Comparison of ENCODE assay signal across 15 cellular contexts in the genomic region with DNA sequence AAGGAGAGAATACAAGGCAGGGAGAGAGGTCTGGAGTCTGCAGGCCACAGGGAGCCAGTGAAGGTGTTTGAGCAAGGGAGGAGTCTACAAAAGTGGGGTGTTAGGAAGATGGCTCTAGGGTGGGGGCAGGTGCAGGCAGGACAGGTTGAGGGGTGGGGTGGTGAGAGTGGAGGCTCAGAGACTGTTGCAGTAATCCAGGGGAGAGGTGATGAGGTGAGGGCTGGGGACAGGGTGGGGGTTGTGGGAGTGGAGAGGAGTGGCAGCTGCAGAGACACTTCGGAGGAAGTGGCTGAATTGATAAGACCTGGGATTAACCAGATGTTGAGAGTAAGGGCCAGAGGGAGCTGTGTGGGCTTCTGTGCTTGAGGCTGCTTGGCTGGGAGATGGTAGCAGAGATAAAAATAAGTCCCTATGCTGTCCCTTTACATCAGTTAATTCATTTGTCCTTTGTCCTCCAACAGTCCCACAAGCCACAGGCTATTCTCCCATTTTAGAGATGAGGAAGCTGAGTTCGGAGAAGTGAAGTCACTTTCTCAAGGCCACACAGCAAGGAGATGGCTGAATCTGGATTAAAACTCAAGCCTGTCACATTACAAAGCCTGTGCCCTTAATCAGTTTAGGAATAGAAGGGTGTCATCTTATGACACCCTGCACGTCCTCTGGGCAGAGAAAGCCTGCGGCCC. TPM values are rescaled to one million over a fixed set of nuclear protein-coding genes. Genes with fewer than 3 reads are reported as not detected.
DNase-seq lines count a peak whose midpoint lies in the region; ATAC-seq and TF ChIP-seq lines count a peak whose summit lies in the region.
"Had no signal": no experiment of that assay in that cellular context is flagged by ENCODE, and none has a peak within 500 bp of the region (broad histone marks: within the 10 kb centered on the region; RNA-seq: fewer than 3 reads in every experiment).

No MANE protein-coding gene starts in this region.

- H2BK120ac ChIP-seq in mesendoderm (ENCODE audit: low read depth, low read length): no peak overlapping the region

- H2BK5ac ChIP-seq in mesendoderm (ENCODE audit: low read length): peak overlapping the region; percentile 20

- H3K79me2 ChIP-seq in mesendoderm (ENCODE audit: control insufficient read depth, insufficient read depth, low read length): peaks cover 41% of the 10 kb centered on the region

- ATAC-seq in WTC11 (no peak), upper lobe of left lung (ENCODE audit: low FRiP score in 2 of 2) (no peak), left cardiac atrium (no peak), GM18873 (IDR thresholded peaks at IDR 0.05; ENCODE audit: low FRiP score, unreplicated experiment) (no peak)
- ATAC-seq: activated T-cell treated with anti-CD3 and anti-CD28 coated beads, Interleukin-2, amount 50 U/mL, for 4 hours; foreskin keratinocyte; natural killer cell had no signal

- TF ChIP-seq EP300 in upper lobe of left lung (IDR thresholded peaks at IDR 0.05): no peak

- H3K4me3 ChIP-seq in mesendoderm (ENCODE audit: low read length): no peak overlapping the region
- no peak overlapping the region for H3K4me3 ChIP-seq in upper lobe of left lung
- H3K4me3 ChIP-seq in ascending aorta: no peak overlapping the region

- peak overlapping the region; percentile 50 for H3K4ac ChIP-seq in mesendoderm (ENCODE audit: low read depth, low read length)

- H3K9me3 ChIP-seq in upper lobe of left lung (no peaks in the 10 kb centered on the region), ascending aorta (no peaks in the 10 kb centered on the region)

- H3K4me1 Mint-ChIP-seq in activated naive CD4-positive, alpha-beta T cell treated with anti-CD3 and anti-CD28 coated beads for 36 hours (ENCODE audit: low read depth): peaks cover 30% of the 10 kb centered on the region
- peaks cover 40% of the 10 kb centered on the region for H3K4me1 Mint-ChIP-seq in activated naive CD4-positive, alpha-beta T cell treated with anti-CD3 and anti-CD28 coated beads, Interleukin-2, amount 10 ng/mL, durations not matched to agents 7 days and 5 days
- peaks cover 72% of the 10 kb centered on the region for H3K4me1 Mint-ChIP-seq in WTC11

- peaks cover 44% of the 10 kb centered on the region for H3K4me1 ChIP-seq in mesendoderm (ENCODE audit: control insufficient read depth, low read depth, low read length)
- H3K4me1 ChIP-seq in upper lobe of left lung: peaks cover 42 to 80% (median 62%) of the 10 kb centered on the region in 4 donors
- H3K4me1 ChIP-seq in ascending aorta: peaks cover 11 to 16% of the 10 kb centered on the region in 2 donors

- intact Hi-C loops in activated naive CD4-positive, alpha-beta T cell treated with anti-CD3 and anti-CD28 coated beads for 36 hours (cut with micrococcal nuclease): no loop called here
- intact Hi-C loops in ascending aorta (cut with DNase I): no loop called here
- intact Hi-C loops in left cardiac atrium (cut with DNase I): no loop called here

- no peak overlapping the region for H3K4me2 ChIP-seq in mesendoderm (ENCODE audit: low read length)

- H4K5ac ChIP-seq in mesendoderm (ENCODE audit: low read length): no peak overlapping the region

- POLR2A ChIA-PET in WTC11 (lab: Charles Lee): interaction anchor here (0.5 to 3.9 kb wide), 2 partner anchors 15 to 315 kb away, joined by 4 to 16 read pairs; no protein-coding TSS in a partner anchor

- no peaks in the 10 kb centered on the region for H3K9me3 Mint-ChIP-seq in activated naive CD4-positive, alpha-beta T cell treated with anti-CD3 and anti-CD28 coated beads for 36 hours
- H3K9me3 Mint-ChIP-seq in activated naive CD4-positive, alpha-beta T cell treated with anti-CD3 and anti-CD28 coated beads, Interleukin-2, amount 10 ng/mL, durations not matched to agents 7 days and 5 days: no peaks in the 10 kb centered on the region
- no peaks in the 10 kb centered on the region for H3K9me3 Mint-ChIP-seq in WTC11
- H3K9me3 Mint-ChIP-seq: activated CD4-positive, alpha-beta T cell treated with anti-CD3 and anti-CD28 coated beads, Interleukin-2, amount 10 ng/mL, durations not matched to agents 24 days and 14 days; activated T-cell treated with anti-CD3 and anti-CD28 coated beads, Interleukin-2, amount 50 U/mL, for 4 hours; natural killer cell had no signal

- peak overlapping the region; percentile 47 for H3K27ac Mint-ChIP-seq in activated naive CD4-positive, alpha-beta T cell treated with anti-CD3 and anti-CD28 coated beads for 36 hours
- no peak overlapping the region for H3K27ac Mint-ChIP-seq in activated naive CD4-positive, alpha-beta T cell treated with anti-CD3 and anti-CD28 coated beads, Interleukin-2, amount 10 ng/mL, durations not matched to agents 7 days and 5 days
- H3K27ac Mint-ChIP-seq in WTC11: peak overlapping the region; percentile 69
- H3K27ac Mint-ChIP-seq: activated CD4-positive, alpha-beta T cell treated with anti-CD3 and anti-CD28 coated beads, Interleukin-2, amount 10 ng/mL, durations not matched to agents 24 days and 14 days had no signal

- no peak overlapping the region for H2BK15ac ChIP-seq in mesendoderm (replicated peaks; ENCODE audit: low read depth)

- peaks cover 13% of the 10 kb centered on the region for H3K79me1 ChIP-seq in mesendoderm (ENCODE audit: low read length)

- H3K9ac ChIP-seq in mesendoderm (ENCODE audit: low read length): peak overlapping the region; percentile 13

- peak overlapping the region; percentile 49 for H3K56ac ChIP-seq in mesendoderm (ENCODE audit: low read length)

- H3K36me3 Mint-ChIP-seq in activated naive CD4-positive, alpha-beta T cell treated with anti-CD3 and anti-CD28 coated beads for 36 hours (ENCODE audit: low read depth): no peaks in the 10 kb centered on the region
- H3K36me3 Mint-ChIP-seq in activated naive CD4-positive, alpha-beta T cell treated with anti-CD3 and anti-CD28 coated beads, Interleukin-2, amount 10 ng/mL, durations not matched to agents 7 days and 5 days: no peaks in the 10 kb centered on the region
- H3K36me3 Mint-ChIP-seq in WTC11: no peaks in the 10 kb centered on the region; the same call in 1 of the 2 replicates
- H3K36me3 Mint-ChIP-seq: natural killer cell had no signal

- no peak for DNase-seq in activated naive CD4-positive, alpha-beta T cell treated with anti-CD3 and anti-CD28 coated beads for 36 hours
- no peak for DNase-seq in activated naive CD4-positive, alpha-beta T cell treated with anti-CD3 and anti-CD28 coated beads, Interleukin-2, amount 10 ng/mL, durations not matched to agents 7 days and 5 days
- DNase-seq in WTC11 (ENCODE audit: low spot score) (no peak), mesendoderm (peak; percentile 90), upper lobe of left lung (no peak), ascending aorta (ENCODE audit: low spot score in 2 of 2) (no peak), left cardiac atrium (no peak)
- DNase-seq: activated CD4-positive, alpha-beta T cell treated with anti-CD3 and anti-CD28 coated beads, Interleukin-2, amount 10 ng/mL, durations not matched to agents 24 days and 14 days; activated T-cell treated with anti-CD3 and anti-CD28 coated beads, Interleukin-2, amount 50 U/mL, for 4 hours; dermis blood vessel endothelial cell; foreskin keratinocyte; natural killer cell; NCI-H2081 treated with DMSO at 0.1 percent for 48 hours; SW 1271 had no signal

- WGBS in mesendoderm (ENCODE audit: extremely low coverage, insufficient coverage, low lambda C conversion rate): no CpG with 5 or more reads among the region's 4 CpGs
- WGBS in upper lobe of left lung, 2 donors: 75 to 80% methylated on average over 4 of the region's 4 CpGs

- no peaks in the 10 kb centered on the region for H3K36me3 ChIP-seq in mesendoderm (ENCODE audit: control insufficient read depth, insufficient read depth, low read length)
- no peaks in the 10 kb centered on the region for H3K36me3 ChIP-seq in upper lobe of left lung
- no peaks in the 10 kb centered on the region for H3K36me3 ChIP-seq in ascending aorta

- TF ChIP-seq CTCF in WTC11 (IDR thresholded peaks at IDR 0.05) (no peak), upper lobe of left lung (IDR thresholded peaks at IDR 0.05) (no peak), ascending aorta (IDR thresholded peaks at IDR 0.05) (no peak)

- no peak for TF ChIP-seq POLR2A in upper lobe of left lung (IDR thresholded peaks at IDR 0.05)

- peak overlapping the region; percentile 22 for H3K18ac ChIP-seq in mesendoderm (ENCODE audit: low read length)

- peak overlapping the region; percentile 72 for H2AK5ac ChIP-seq in mesendoderm (ENCODE audit: low read length)

- CTCF ChIA-PET in activated naive CD4-positive, alpha-beta T cell treated with anti-CD3 and anti-CD28 coated beads for 36 hours (lab: Charles Lee): interaction anchor here (0.6 to 1.8 kb wide), 5 partner anchors 18 to 338 kb away, joined by 3 to 7 read pairs (median 3); no protein-coding TSS in a partner anchor
- CTCF ChIA-PET in activated naive CD4-positive, alpha-beta T cell treated with anti-CD3 and anti-CD28 coated beads, Interleukin-2, amount 10 ng/mL, durations not matched to agents 7 days and 5 days (lab: Charles Lee): interaction anchor here (0.8 to 2.2 kb wide), 2 partner anchors 15 to 45 kb away, joined by 3 to 10 read pairs; no protein-coding TSS in a partner anchor
- CTCF ChIA-PET in WTC11 (lab: Charles Lee): interaction anchor here (0.7 to 7.1 kb wide), 3 partner anchors 15 to 45 kb away, joined by 3 to 89 read pairs (median 59); no protein-coding TSS in a partner anchor

- H3K27ac ChIP-seq in mesendoderm (ENCODE audit: low read depth, low read length) (no peak overlapping the region), upper lobe of left lung (peak overlapping the region; percentile 18 to 91 (median 86)), ascending aorta (no peak overlapping the region)
- H3K27ac ChIP-seq: foreskin keratinocyte had no signal

- H4K8ac ChIP-seq in mesendoderm (ENCODE audit: low read depth, low read length): no peak overlapping the region

- H3K27me3 Mint-ChIP-seq in activated naive CD4-positive, alpha-beta T cell treated with anti-CD3 and anti-CD28 coated beads for 36 hours (ENCODE audit: low read depth): peaks cover 4% of the 10 kb centered on the region
- H3K27me3 Mint-ChIP-seq in activated naive CD4-positive, alpha-beta T cell treated with anti-CD3 and anti-CD28 coated beads, Interleukin-2, amount 10 ng/mL, durations not matched to agents 7 days and 5 days: peaks cover 48% of the 10 kb centered on the region
- no peaks in the 10 kb centered on the region for H3K27me3 Mint-ChIP-seq in WTC11 (ENCODE audit: low read depth)

- H3K27me3 ChIP-seq in mesendoderm (ENCODE audit: insufficient read depth, low read length, poor library complexity) (no peaks in the 10 kb centered on the region), upper lobe of left lung (no peaks in the 10 kb centered on the region), ascending aorta (no peaks in the 10 kb centered on the region)
- H3K27me3 ChIP-seq: foreskin keratinocyte had no signal

- H3K4me3 Mint-ChIP-seq in activated naive CD4-positive, alpha-beta T cell treated with anti-CD3 and anti-CD28 coated beads for 36 hours: no peak overlapping the region
- H3K4me3 Mint-ChIP-seq in activated naive CD4-positive, alpha-beta T cell treated with anti-CD3 and anti-CD28 coated beads, Interleukin-2, amount 10 ng/mL, durations not matched to agents 7 days and 5 days: no peak overlapping the region
- peak overlapping the region; percentile 13 for H3K4me3 Mint-ChIP-seq in WTC11
- H3K4me3 Mint-ChIP-seq: activated CD4-positive, alpha-beta T cell treated with anti-CD3 and anti-CD28 coated beads, Interleukin-2, amount 10 ng/mL, durations not matched to agents 24 days and 14 days; activated T-cell treated with anti-CD3 and anti-CD28 coated beads, Interleukin-2, amount 50 U/mL, for 4 hours; natural killer cell had no signal

- H3K23ac ChIP-seq in mesendoderm (ENCODE audit: low read length): peak overlapping the region; percentile 15

RNA-seq across cellular contexts. Expression of gene SYNC, which starts 54.8 kb away (rescaled TPM):
- not detected for total RNA-seq in activated naive CD4-positive, alpha-beta T cell treated with anti-CD3 and anti-CD28 coated beads for 36 hours
- total RNA-seq in WTC11 (2021): 0.09 to 0.21 TPM (median 0.11 TPM) in 3 replicates
- 0.11 TPM for polyA plus RNA-seq in mesendoderm (2013, experiment 1 of 2)
- polyA plus RNA-seq in mesendoderm (2013, experiment 2 of 2): 0.06 TPM
- total RNA-seq in upper lobe of left lung: 10 to 100 TPM; 12.0 to 33.5 (median 25.8) TPM
- total RNA-seq in ascending aorta: 87.3 TPM
- total RNA-seq in left cardiac atrium: 10 to 100 TPM; 14.5 to 15.8 TPM
- total RNA-seq: activated CD4-positive, alpha-beta T cell treated with anti-CD3 and anti-CD28 coated beads, Interleukin-2, amount 10 ng/mL, durations not matched to agents 24 days and 14 days; activated T-cell treated with anti-CD3 and anti-CD28 coated beads, Interleukin-2, amount 50 U/mL, for 4 hours; natural killer cell had no signal

RNA-seq across cellular contexts. Expression of gene YARS1, which starts 59.8 kb away (rescaled TPM):
- total RNA-seq in activated naive CD4-positive, alpha-beta T cell treated with anti-CD3 and anti-CD28 coated beads for 36 hours: 100 to 1,000 TPM; 293 to 312 TPM
- 142 to 197 TPM (median 154 TPM) in 3 replicates for total RNA-seq in WTC11 (2021)
- 217 TPM for polyA plus RNA-seq in mesendoderm (2013, experiment 1 of 2)
- 220 TPM for polyA plus RNA-seq in mesendoderm (2013, experiment 2 of 2)
- total RNA-seq in upper lobe of left lung: 100 to 1,000 TPM in 3 of 6 donors, 10 to 100 TPM in 3; 82.1 to 110 (median 95.1) TPM
- 48.9 TPM for total RNA-seq in ascending aorta
- 10 to 100 TPM; 36.7 to 70.0 TPM for total RNA-seq in left cardiac atrium

Comparison
In these comparisons a context has a peak if more than half of its experiments do, and no peak if none do; other contexts are left out.
1. H3K27ac ChIP-seq: peak in upper lobe of left lung (4 of 4); none in mesendoderm (single experiment) and ascending aorta (0 of 2).
2. RNA of gene SYNC, which starts 54.8 kb away (total RNA-seq): 87.3 TPM in ascending aorta (single experiment), 12.0 to 33.5 TPM in upper lobe of left lung and 14.5 to 15.8 TPM in left cardiac atrium; 0.09 to 0.21 TPM in WTC11 and not detected in activated naive CD4-positive, alpha-beta T cell treated with anti-CD3 and anti-CD28 coated beads for 36 hours; every median in the first group is over 10 times any median in the second.